In genomic region chr17:4270746-4271145, GRCh38 we compare ENCODE assay signal across 1 cellular context.
TF ChIP-seq lines count a peak whose summit lies in the region.

No MANE protein-coding gene starts in this region.

TF ChIP-seq in GM23338, 12 proteins besides CTCF, POLR2A, EP300 and RAD21:
- TF ChIP-seq JUNB (IDR thresholded peaks at IDR 0.05; ENCODE audit: unreplicated experiment), result no peak
- no peak for TF ChIP-seq ZNF114 (CRISPR knock-in tag; IDR thresholded peaks at IDR 0.05)
- no peak for TF ChIP-seq ZNF331 (CRISPR knock-in tag; IDR thresholded peaks at IDR 0.05; ENCODE audit: low read depth)
- TF ChIP-seq POLR2AphosphoS5 (IDR thresholded peaks at IDR 0.05; ENCODE audit: low read depth), result no peak
- no peak for TF ChIP-seq ETS1 (IDR thresholded peaks at IDR 0.05)
- no peak for TF ChIP-seq ZNF462 (CRISPR knock-in tag; IDR thresholded peaks at IDR 0.05)
- TF ChIP-seq EZH2phosphoT487 (IDR thresholded peaks at IDR 0.05; ENCODE audit: unreplicated experiment), result no peak
- no peak for TF ChIP-seq CREB1 (CRISPR knock-in tag; IDR thresholded peaks at IDR 0.05; ENCODE audit: low read depth)
- no peak for TF ChIP-seq NANOG (IDR thresholded peaks at IDR 0.05; ENCODE audit: borderline replicate concordance)
- TF ChIP-seq STAT1 (IDR thresholded peaks at IDR 0.05; ENCODE audit: unreplicated experiment), result no peak
- no peak for TF ChIP-seq EZH2 (IDR thresholded peaks at IDR 0.05; ENCODE audit: low read depth, unreplicated experiment)
- TF ChIP-seq REST (IDR thresholded peaks at IDR 0.05; ENCODE audit: unreplicated experiment), result no peak
